In the genomic region with DNA sequence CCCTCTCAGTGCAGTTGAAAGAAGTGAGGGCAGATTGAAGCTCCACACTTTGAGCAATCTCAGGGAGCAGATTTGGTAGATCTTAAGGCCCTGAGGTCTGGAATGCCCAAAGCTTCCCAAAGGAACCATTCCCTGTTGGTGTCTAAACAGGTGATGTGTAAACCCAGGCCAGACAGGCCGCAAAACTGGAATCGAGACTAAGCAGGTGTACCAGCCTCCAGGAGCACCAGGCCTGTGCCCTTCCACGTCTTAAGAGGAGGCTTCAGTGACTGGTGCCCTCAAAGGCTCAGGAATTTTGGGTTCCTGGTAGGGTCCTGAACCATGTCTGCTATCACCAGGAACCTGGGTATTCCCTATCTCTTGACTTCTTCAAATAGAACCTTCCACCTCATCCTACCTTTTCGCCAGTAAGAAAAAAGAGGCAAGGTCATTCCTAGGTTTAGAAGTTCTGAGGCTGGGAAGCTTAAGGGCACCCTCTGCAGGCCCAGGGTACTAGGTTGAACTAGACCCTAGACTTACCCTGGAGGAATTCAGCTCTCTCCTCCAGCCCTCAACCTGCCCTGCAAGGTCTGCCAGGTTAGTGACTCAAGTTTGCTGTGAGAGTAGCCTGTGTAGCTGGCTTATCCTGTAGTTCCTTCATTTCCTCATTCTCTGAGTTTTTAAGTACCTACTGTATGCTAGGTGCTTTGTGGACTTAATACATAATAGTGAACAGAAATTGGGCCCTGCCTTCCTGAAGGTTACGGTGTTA, we compare ENCODE assay signal across 8 cellular contexts.
DNase-seq lines count a peak whose midpoint lies in the region; ATAC-seq and TF ChIP-seq lines count a peak whose summit lies in the region.

No MANE protein-coding gene starts in this region.

- no peak overlapping the region for H3K27ac Mint-ChIP-seq in Calu3 (ENCODE audit: unreplicated experiment)

- no TSS peak for BruUV-seq in Calu3 (replicated peaks; lab: Mats Ljungman, UMichigan)

- peak overlapping the region; percentile 97 for H3K27ac ChIP-seq in RWPE1
- peak overlapping the region; percentile 79 to 93 (median 92) for H3K27ac ChIP-seq in esophagus squamous epithelium
- peak overlapping the region; percentile 90 to 99 (median 96) for H3K27ac ChIP-seq in gastrocnemius medialis

- POLR2A ChIA-PET in RWPE1 (lab: Yijun Ruan, JAX; ENCODE audit: low non-redundant PET), result no interaction called here

- H3K4me3 ChIP-seq in esophagus squamous epithelium, result no peak overlapping the region
- H3K4me3 ChIP-seq in gastrocnemius medialis, result peak overlapping the region in 1 of 4 donors; percentile 1

- CTCF ChIA-PET in Calu3 (lab: Charles Lee), result interaction anchor here (0.5 to 1.2 kb wide), 7 partner anchors 8 to 316 kb away, joined by 3 to 5 read pairs (median 5); no protein-coding TSS in a partner anchor
- CTCF ChIA-PET in RWPE1 (lab: Yijun Ruan, JAX), result interaction anchor here (0.8 kb wide), 1 partner anchor 85 kb away, joined by 4 read pairs; no protein-coding TSS in a partner anchor

- no peaks in the 10 kb centered on the region for H3K9me3 Mint-ChIP-seq in Calu3 (ENCODE audit: low read depth, unreplicated experiment)

- H3K9me3 ChIP-seq in esophagus squamous epithelium (peaks cover 0 to 10% (median 0%) of the 10 kb centered on the region in 3 donors), gastrocnemius medialis (no peaks in the 10 kb centered on the region)

- 67 to 92% methylated on average over 2 to 3 of the region's 5 CpGs for WGBS in esophagus squamous epithelium, 2 donors

- H3K27me3 ChIP-seq in esophagus squamous epithelium (no peaks in the 10 kb centered on the region), gastrocnemius medialis (no peaks in the 10 kb centered on the region)

- peaks cover 0 to 28% (median 0%) of the 10 kb centered on the region in 3 donors for H3K36me3 ChIP-seq in esophagus squamous epithelium
- H3K36me3 ChIP-seq in gastrocnemius medialis, result peaks cover 0 to 14% of the 10 kb centered on the region in 2 donors

- H3K27me3 Mint-ChIP-seq in Calu3 (ENCODE audit: unreplicated experiment), result peaks cover 24% of the 10 kb centered on the region

- H3K4me1 Mint-ChIP-seq in Calu3 (ENCODE audit: low read depth, unreplicated experiment), result peaks cover 17% of the 10 kb centered on the region

- H3K4me1 ChIP-seq in esophagus squamous epithelium (peaks cover 34 to 88% (median 64%) of the 10 kb centered on the region in 3 donors), gastrocnemius medialis (peaks cover 90 to 93% of the 10 kb centered on the region in 2 donors)

- intact Hi-C loops in Calu3 (cut with micrococcal nuclease; ENCODE audit: unreplicated experiment), result loop anchor here (2.0 to 10.0 kb wide), 2 partner anchors 65 to 291 kb away; a partner anchor contains a TSS
- intact Hi-C loops in esophagus squamous epithelium (cut with DNase I), result loop anchor here (10.0 kb wide), 1 partner anchor 131 kb away; no protein-coding TSS in a partner anchor
- intact Hi-C loops in gastrocnemius medialis (cut with DNase I; ENCODE audit: low total_unique reads), result loop anchor here (2.0 to 5.0 kb wide), 2 partner anchors 15 to 34 kb away; no protein-coding TSS in a partner anchor

- TF ChIP-seq CTCF in Calu3 (IDR thresholded peaks at IDR 0.05; ENCODE audit: unreplicated experiment) (no peak), RWPE1 (conservative IDR thresholded peaks at IDR 0.05; ENCODE audit: low read depth) (no peak), esophagus squamous epithelium (IDR thresholded peaks at IDR 0.05) (peak in 1 of 6 experiments; percentile 10), gastrocnemius medialis (IDR thresholded peaks at IDR 0.05 in 4 of 5, conservative IDR thresholded peaks at IDR 0.05 in 1 of 5) (no peak)

- in situ Hi-C loops in gastrocnemius medialis (cut with MboI; ENCODE audit: low sequenced_read_pairs in 4 of 4), result loop anchor here in 1 of 4 donors (5.0 kb wide), 1 partner anchor 34 kb away; no protein-coding TSS in a partner anchor

- TF ChIP-seq POLR2A in esophagus squamous epithelium (IDR thresholded peaks at IDR 0.05), result no peak
- no peak for TF ChIP-seq POLR2A in gastrocnemius medialis (IDR thresholded peaks at IDR 0.05)

- H3K4me3 Mint-ChIP-seq in Calu3 (ENCODE audit: low read depth, unreplicated experiment), result no peak overlapping the region

- peak in 1 of 2 donors; percentile 7 for ATAC-seq in gastrocnemius medialis
- ATAC-seq in GM19324 (IDR thresholded peaks at IDR 0.05; ENCODE audit: low FRiP score, unreplicated experiment), result no peak

- peaks cover 10% of the 10 kb centered on the region for H3K36me3 Mint-ChIP-seq in Calu3 (ENCODE audit: insufficient read depth, unreplicated experiment)

- peak; percentile 72 for DNase-seq in Calu3
- DNase-seq in RWPE1 (ENCODE audit: low spot score), result peak; percentile 67
- DNase-seq in esophagus squamous epithelium (lab: John Stamatoyannopoulos, UW), result no peak
- peak in 1 of 2 donors; percentile 72 for DNase-seq in gastrocnemius medialis
- no peak for DNase-seq in DMS153 (lab: John Stamatoyannopoulos, UW)
- DNase-seq in putamen (ENCODE audit: low spot score), result no peak
- DNase-seq in NCI-H128 (lab: John Stamatoyannopoulos, UW; ENCODE audit: unreplicated experiment), result no peak

Comparison
In these comparisons a context has a peak if more than half of its experiments do, and no peak if none do; other contexts are left out.
1. DNase-seq: peak in Calu3 (single experiment) and RWPE1 (single experiment); none in esophagus squamous epithelium (single experiment), DMS153 (single experiment), putamen (single experiment) and NCI-H128 (single experiment).
2. Peak in every context shown above with its lines, with median percentiles within 50 percentile points of each other: H3K27ac ChIP-seq.